16 cellular contexts compared by ENCODE assay signal in genomic region chr4:161522031-161522430, GRCh38.
DNase-seq lines count a peak whose midpoint lies in the region; ATAC-seq and TF ChIP-seq lines count a peak whose summit lies in the region.
"Had no signal": no experiment of that assay in that cellular context is flagged by ENCODE, and none has a peak within 500 bp of the region (broad histone marks: within the 10 kb centered on the region; RNA-seq: fewer than 3 reads in every experiment).

No MANE protein-coding gene starts in this region.

- TF ChIP-seq CTCF in gastroesophageal sphincter (IDR thresholded peaks at IDR 0.05): no peak
- TF ChIP-seq CTCF in BE2C (IDR thresholded peaks at IDR 0.05; ENCODE audit: low read depth, low read length): no peak

- H3K4me3 ChIP-seq in gastroesophageal sphincter (no peak overlapping the region), BE2C (ENCODE audit: low read depth, low read length) (no peak overlapping the region)
- H3K4me3 ChIP-seq: mucosa of descending colon, prostate gland had no signal

- H3K36me3 ChIP-seq in gastroesophageal sphincter (no peaks in the 10 kb centered on the region), BE2C (no peaks in the 10 kb centered on the region)
- H3K36me3 ChIP-seq: prostate gland had no signal

- H3K27ac ChIP-seq in gastroesophageal sphincter: no peak overlapping the region
- H3K27ac ChIP-seq: prostate gland had no signal

- DNase-seq in DMS53 (lab: John Stamatoyannopoulos, UW): peak; percentile 95
- peak in 2 of 3 experiments; percentile 18 to 78 for DNase-seq in NCI-H1417 (lab: John Stamatoyannopoulos, UW)
- DNase-seq in SHP77 (lab: John Stamatoyannopoulos, UW): peak; percentile 71 to 73
- DNase-seq in myocyte (ENCODE audit: low read depth): peak; percentile 98
- DNase-seq in BE2C: no peak
- DNase-seq: activated CD4-positive, CD25-positive, alpha-beta regulatory T cell; activated CD8-positive, alpha-beta memory T cell treated with anti-CD3 and anti-CD28 coated beads, Interleukin-2, amount 50 U/mL, for 48 hours; activated naive CD8-positive, alpha-beta T cell treated with anti-CD3 and anti-CD28 coated beads for 36 hours; mucosa of descending colon; stimulated activated CD4-positive, alpha-beta T cell treated with anti-CD3 and anti-CD28 coated beads, Interleukin-4, amount 100 ng/mL, for 1 hour; stimulated activated naive CD4-positive, alpha-beta T cell had no signal

- WGBS in gastroesophageal sphincter (ENCODE audit: low coverage in 1 of 2), 2 donors: 14 to 29% methylated on average over 1 to 3 of the region's 3 CpGs

- TF ChIP-seq POLR2A in gastroesophageal sphincter (IDR thresholded peaks at IDR 0.05): no peak

- H3K4me1 ChIP-seq in gastroesophageal sphincter: no peaks in the 10 kb centered on the region
- no peaks in the 10 kb centered on the region for H3K4me1 ChIP-seq in BE2C
- H3K4me1 ChIP-seq: prostate gland had no signal

- TF ChIP-seq EP300 in gastroesophageal sphincter (IDR thresholded peaks at IDR 0.05): no peak

- H3K9me3 ChIP-seq in gastroesophageal sphincter (no peaks in the 10 kb centered on the region), BE2C (no peaks in the 10 kb centered on the region)
- H3K9me3 ChIP-seq: mucosa of descending colon, prostate gland had no signal

- H3K27me3 ChIP-seq in gastroesophageal sphincter (no peaks in the 10 kb centered on the region), BE2C (no peaks in the 10 kb centered on the region)

- ATAC-seq in gastroesophageal sphincter (no peak), GM18519 (IDR thresholded peaks at IDR 0.05; ENCODE audit: low FRiP score, unreplicated experiment) (no peak), GM21576 (IDR thresholded peaks at IDR 0.05; ENCODE audit: unreplicated experiment) (no peak)
- ATAC-seq: esophagus mucosa, mucosa of descending colon had no signal
